Comparison of ENCODE assay signal across 16 cellular contexts in genomic region chr1:25063591-25064416, GRCh38.
DNase-seq lines count a peak whose midpoint lies in the region; ATAC-seq and TF ChIP-seq lines count a peak whose summit lies in the region.
"Had no signal": no experiment of that assay in that cellular context is flagged by ENCODE, and none has a peak within 500 bp of the region (broad histone marks: within the 10 kb centered on the region; RNA-seq: fewer than 3 reads in every experiment).

No MANE protein-coding gene starts in this region.

- H3K4me1 Mint-ChIP-seq in natural killer cell treated with Interleukin-12 subunit alpha and Interleukin-12 subunit beta and Interleukin-15 and Interleukin-18, amount 100 ng/mL, for 72 hours (ENCODE audit: low read depth in 2 of 2): peaks cover 51 to 53% of the 10 kb centered on the region in 2 donors
- peaks cover 35% of the 10 kb centered on the region for H3K4me1 Mint-ChIP-seq in activated CD8-positive, alpha-beta memory T cell treated with anti-CD3 and anti-CD28 coated beads, Interleukin-2, amount 10 ng/mL, durations not matched to agents 7 days and 5 days

- TF ChIP-seq CTCF in astrocyte of the spinal cord (IDR thresholded peaks at IDR 0.05; ENCODE audit: low read depth, low read length) (no peak), GM20000 (IDR thresholded peaks at IDR 0.05; ENCODE audit: extremely low read depth, missing control alignments) (no peak)

- H3K27ac Mint-ChIP-seq in natural killer cell treated with Interleukin-12 subunit alpha and Interleukin-12 subunit beta and Interleukin-15 and Interleukin-18, amount 100 ng/mL, for 72 hours: peak overlapping the region; percentile 5 to 77
- H3K27ac Mint-ChIP-seq in activated CD8-positive, alpha-beta memory T cell treated with anti-CD3 and anti-CD28 coated beads, Interleukin-2, amount 10 ng/mL, durations not matched to agents 7 days and 5 days: no peak overlapping the region

- in situ Hi-C loops in astrocyte of the spinal cord (cut with HindIII; ENCODE audit: low sequenced_read_pairs): no loop called here

- ATAC-seq in natural killer cell treated with Interleukin-12 subunit alpha and Interleukin-12 subunit beta and Interleukin-15 and Interleukin-18, amount 100 ng/mL, for 72 hours: no peak
- no peak for ATAC-seq in activated CD8-positive, alpha-beta memory T cell treated with anti-CD3 and anti-CD28 coated beads, Interleukin-2, amount 10 ng/mL, durations not matched to agents 7 days and 5 days

- CTCF ChIA-PET in activated CD8-positive, alpha-beta memory T cell treated with anti-CD3 and anti-CD28 coated beads, Interleukin-2, amount 10 ng/mL, durations not matched to agents 7 days and 5 days (lab: Charles Lee): interaction anchor here (1.1 to 4.5 kb wide), 10 partner anchors 24 to 216 kb away, joined by 3 to 24 read pairs (median 4); no protein-coding TSS in a partner anchor

- no peaks in the 10 kb centered on the region for H3K36me3 Mint-ChIP-seq in natural killer cell treated with Interleukin-12 subunit alpha and Interleukin-12 subunit beta and Interleukin-15 and Interleukin-18, amount 100 ng/mL, for 72 hours
- H3K36me3 Mint-ChIP-seq in activated CD8-positive, alpha-beta memory T cell treated with anti-CD3 and anti-CD28 coated beads, Interleukin-2, amount 10 ng/mL, durations not matched to agents 7 days and 5 days: no peaks in the 10 kb centered on the region

- H3K9me3 Mint-ChIP-seq in natural killer cell treated with Interleukin-12 subunit alpha and Interleukin-12 subunit beta and Interleukin-15 and Interleukin-18, amount 100 ng/mL, for 72 hours: no peaks in the 10 kb centered on the region
- H3K9me3 Mint-ChIP-seq in activated CD8-positive, alpha-beta memory T cell treated with anti-CD3 and anti-CD28 coated beads, Interleukin-2, amount 10 ng/mL, durations not matched to agents 7 days and 5 days (ENCODE audit: low read depth): no peaks in the 10 kb centered on the region
- H3K9me3 Mint-ChIP-seq: activated naive CD8-positive, alpha-beta T cell treated with anti-CD3 and anti-CD28 coated beads, Interleukin-2, amount 50 U/mL, for 24 hours had no signal

- peak overlapping the region; percentile 69 for H3K4me3 Mint-ChIP-seq in natural killer cell treated with Interleukin-12 subunit alpha and Interleukin-12 subunit beta and Interleukin-15 and Interleukin-18, amount 100 ng/mL, for 72 hours
- no peak overlapping the region for H3K4me3 Mint-ChIP-seq in activated CD8-positive, alpha-beta memory T cell treated with anti-CD3 and anti-CD28 coated beads, Interleukin-2, amount 10 ng/mL, durations not matched to agents 7 days and 5 days

- peaks cover 7 to 18% of the 10 kb centered on the region in 2 donors for H3K27me3 Mint-ChIP-seq in natural killer cell treated with Interleukin-12 subunit alpha and Interleukin-12 subunit beta and Interleukin-15 and Interleukin-18, amount 100 ng/mL, for 72 hours
- H3K27me3 Mint-ChIP-seq in activated CD8-positive, alpha-beta memory T cell treated with anti-CD3 and anti-CD28 coated beads, Interleukin-2, amount 10 ng/mL, durations not matched to agents 7 days and 5 days: peaks cover 32% of the 10 kb centered on the region

- H3K4me3 ChIP-seq in astrocyte of the spinal cord (ENCODE audit: low read depth, low read length): no peak overlapping the region
- H3K4me3 ChIP-seq: lung, skin epidermis had no signal

- DNase-seq in EL (peak; percentile 78), LHCN-M2 (ENCODE audit: low read depth) (peak; percentile 15), astrocyte of the spinal cord (ENCODE audit: low read depth, low spot score) (peak; percentile 25), GM20000 (ENCODE audit: low spot score) (no peak), GF-D8 (lab: John Stamatoyannopoulos, UW) (no peak)
- DNase-seq in natural killer cell treated with Interleukin-12 subunit alpha and Interleukin-12 subunit beta and Interleukin-15 and Interleukin-18, amount 100 ng/mL, for 72 hours (ENCODE audit: low spot score): no peak
- no peak for DNase-seq in activated CD8-positive, alpha-beta memory T cell treated with anti-CD3 and anti-CD28 coated beads, Interleukin-2, amount 10 ng/mL, durations not matched to agents 7 days and 5 days
- DNase-seq: Calu3, cortex of kidney, IMR-90, NCI-H187, SHP77 treated with DMSO at 0.1 percent for 48 hours, substantia nigra had no signal

Comparison
In these comparisons a context has a peak if more than half of its experiments do, and no peak if none do; other contexts are left out.
1. DNase-seq: peak in EL (single experiment), LHCN-M2 (single experiment) and astrocyte of the spinal cord (single experiment); none in natural killer cell treated with Interleukin-12 subunit alpha and Interleukin-12 subunit beta and Interleukin-15 and Interleukin-18, amount 100 ng/mL, for 72 hours (single experiment), activated CD8-positive, alpha-beta memory T cell treated with anti-CD3 and anti-CD28 coated beads, Interleukin-2, amount 10 ng/mL, durations not matched to agents 7 days and 5 days (single experiment), GM20000 (single experiment) and GF-D8 (single experiment).